1 cellular context compared by ENCODE assay signal in genomic region chr3:18423401-18424212, GRCh38.
A peak's percentile ranks its signal among the peaks of the same experiment; 100 is the strongest.
TF ChIP-seq lines count a peak whose summit lies in the region.

No MANE protein-coding gene starts in this region.

TF ChIP-seq in K562, 482 proteins besides CTCF, POLR2A, EP300 and RAD21 (continues in another document):
- no peak for TF ChIP-seq ZNF212 (CRISPR knock-in tag; IDR thresholded peaks at IDR 0.05)
- no peak for TF ChIP-seq SMAD1 (IDR thresholded peaks at IDR 0.05; ENCODE audit: low read depth, low read length, partially characterized antibody)
- peak; percentile 39; the same call in 1 of the 2 replicates for TF ChIP-seq ZNF512 (tag; IDR thresholded peaks at IDR 0.05)
- no peak for TF ChIP-seq ELK3 (CRISPR knock-in tag; IDR thresholded peaks at IDR 0.05)
- no peak for TF ChIP-seq ZFP1 (CRISPR knock-in tag; IDR thresholded peaks at IDR 0.05)
- no peak for TF ChIP-seq GABPB1 (CRISPR knock-in tag; IDR thresholded peaks at IDR 0.05)
- TF ChIP-seq, protein P1, sequence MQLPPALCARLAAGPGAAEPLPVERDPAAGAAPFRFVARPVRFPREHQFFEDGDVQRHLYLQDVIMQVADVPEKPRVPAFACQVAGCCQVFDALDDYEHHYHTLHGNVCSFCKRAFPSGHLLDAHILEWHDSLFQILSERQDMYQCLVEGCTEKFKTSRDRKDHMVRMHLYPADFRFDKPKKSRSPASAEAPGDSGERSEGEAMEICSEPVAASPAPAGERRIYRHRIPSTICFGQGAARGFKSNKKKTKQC (CRISPR knock-in tag; IDR thresholded peaks at IDR 0.05), result no peak
- TF ChIP-seq RBM34 (IDR thresholded peaks at IDR 0.05; ENCODE audit: borderline replicate concordance, insufficient read depth, low read length), result no peak
- TF ChIP-seq BRCA1 (IDR thresholded peaks at IDR 0.05), result no peak
- TF ChIP-seq BRCA1 (CRISPR knock-in tag; IDR thresholded peaks at IDR 0.05), result no peak
- TF ChIP-seq ZNF584 (CRISPR knock-in tag; IDR thresholded peaks at IDR 0.05; ENCODE audit: low read depth), result no peak
- no peak for TF ChIP-seq YY1 (IDR thresholded peaks at IDR 0.05; ENCODE audit: borderline replicate concordance in 1 of 3, control insufficient read depth in 1 of 3, extremely low read depth in 1 of 3, insufficient read depth in 3 of 3, insufficient read length in 1 of 3, insufficient replicate concordance in 2 of 3, low read depth in 1 of 3, low read length in 2 of 3)
- no peak for TF ChIP-seq ZNF707 (CRISPR knock-in tag; conservative IDR thresholded peaks at IDR 0.05)
- TF ChIP-seq ATF7 (IDR thresholded peaks at IDR 0.05), result no peak
- no peak for TF ChIP-seq TCFL5 (CRISPR knock-in tag; conservative IDR thresholded peaks at IDR 0.05)
- TF ChIP-seq, protein P2, sequence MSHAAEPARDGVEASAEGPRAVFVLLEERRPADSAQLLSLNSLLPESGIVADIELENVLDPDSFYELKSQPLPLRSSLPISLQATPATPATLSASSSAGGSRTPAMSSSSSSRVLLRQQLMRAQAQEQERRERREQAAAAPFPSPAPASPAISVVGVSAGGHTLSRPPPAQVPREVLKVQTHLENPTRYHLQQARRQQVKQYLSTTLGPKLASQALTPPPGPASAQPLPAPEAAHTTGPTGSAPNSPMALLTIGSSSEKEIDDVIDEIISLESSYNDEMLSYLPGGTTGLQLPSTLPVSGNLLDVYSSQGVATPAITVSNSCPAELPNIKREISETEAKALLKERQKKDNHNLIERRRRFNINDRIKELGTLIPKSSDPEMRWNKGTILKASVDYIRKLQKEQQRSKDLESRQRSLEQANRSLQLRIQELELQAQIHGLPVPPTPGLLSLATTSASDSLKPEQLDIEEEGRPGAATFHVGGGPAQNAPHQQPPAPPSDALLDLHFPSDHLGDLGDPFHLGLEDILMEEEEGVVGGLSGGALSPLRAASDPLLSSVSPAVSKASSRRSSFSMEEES (CRISPR knock-in tag; IDR thresholded peaks at IDR 0.05), result no peak
- no peak for TF ChIP-seq NFIC (IDR thresholded peaks at IDR 0.05)
- TF ChIP-seq, protein P3, sequence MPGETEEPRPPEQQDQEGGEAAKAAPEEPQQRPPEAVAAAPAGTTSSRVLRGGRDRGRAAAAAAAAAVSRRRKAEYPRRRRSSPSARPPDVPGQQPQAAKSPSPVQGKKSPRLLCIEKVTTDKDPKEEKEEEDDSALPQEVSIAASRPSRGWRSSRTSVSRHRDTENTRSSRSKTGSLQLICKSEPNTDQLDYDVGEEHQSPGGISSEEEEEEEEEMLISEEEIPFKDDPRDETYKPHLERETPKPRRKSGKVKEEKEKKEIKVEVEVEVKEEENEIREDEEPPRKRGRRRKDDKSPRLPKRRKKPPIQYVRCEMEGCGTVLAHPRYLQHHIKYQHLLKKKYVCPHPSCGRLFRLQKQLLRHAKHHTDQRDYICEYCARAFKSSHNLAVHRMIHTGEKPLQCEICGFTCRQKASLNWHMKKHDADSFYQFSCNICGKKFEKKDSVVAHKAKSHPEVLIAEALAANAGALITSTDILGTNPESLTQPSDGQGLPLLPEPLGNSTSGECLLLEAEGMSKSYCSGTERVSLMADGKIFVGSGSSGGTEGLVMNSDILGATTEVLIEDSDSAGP (CRISPR knock-in tag; IDR thresholded peaks at IDR 0.05), result peak; percentile 88
- no peak for TF ChIP-seq PRPF4 (IDR thresholded peaks at IDR 0.05; ENCODE audit: insufficient read depth, low read depth, low read length, poor library complexity, severe bottlenecking)
- TF ChIP-seq, protein P4, sequence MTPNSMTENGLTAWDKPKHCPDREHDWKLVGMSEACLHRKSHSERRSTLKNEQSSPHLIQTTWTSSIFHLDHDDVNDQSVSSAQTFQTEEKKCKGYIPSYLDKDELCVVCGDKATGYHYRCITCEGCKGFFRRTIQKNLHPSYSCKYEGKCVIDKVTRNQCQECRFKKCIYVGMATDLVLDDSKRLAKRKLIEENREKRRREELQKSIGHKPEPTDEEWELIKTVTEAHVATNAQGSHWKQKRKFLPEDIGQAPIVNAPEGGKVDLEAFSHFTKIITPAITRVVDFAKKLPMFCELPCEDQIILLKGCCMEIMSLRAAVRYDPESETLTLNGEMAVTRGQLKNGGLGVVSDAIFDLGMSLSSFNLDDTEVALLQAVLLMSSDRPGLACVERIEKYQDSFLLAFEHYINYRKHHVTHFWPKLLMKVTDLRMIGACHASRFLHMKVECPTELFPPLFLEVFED (CRISPR knock-in tag; conservative IDR thresholded peaks at IDR 0.05), result no peak
- TF ChIP-seq NEUROD1 (IDR thresholded peaks at IDR 0.05; ENCODE audit: borderline replicate concordance, low read depth, low read length, partially characterized antibody), result peak; percentile 92
- no peak for TF ChIP-seq MITF (IDR thresholded peaks at IDR 0.05)
- TF ChIP-seq HDAC6 (IDR thresholded peaks at IDR 0.05; ENCODE audit: low read depth, low read length), result no peak
- no peak for TF ChIP-seq SLC30A9 (CRISPR knock-in tag; IDR thresholded peaks at IDR 0.05)
- TF ChIP-seq, protein P5, sequence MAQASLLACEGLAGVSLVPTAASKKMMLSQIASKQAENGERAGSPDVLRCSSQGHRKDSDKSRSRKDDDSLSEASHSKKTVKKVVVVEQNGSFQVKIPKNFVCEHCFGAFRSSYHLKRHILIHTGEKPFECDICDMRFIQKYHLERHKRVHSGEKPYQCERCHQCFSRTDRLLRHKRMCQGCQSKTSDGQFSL (CRISPR knock-in tag; IDR thresholded peaks at IDR 0.05), result no peak
- TF ChIP-seq, protein P5 (tag; IDR thresholded peaks at IDR 0.05), result no peak
- no peak for TF ChIP-seq ZNF282 (CRISPR knock-in tag; IDR thresholded peaks at IDR 0.05)
- TF ChIP-seq NR3C1 (CRISPR knock-in tag; IDR thresholded peaks at IDR 0.05), result no peak
- TF ChIP-seq PBX2 (CRISPR knock-in tag; IDR thresholded peaks at IDR 0.05; ENCODE audit: low read depth), result no peak
- TF ChIP-seq PBX2 (tag; conservative IDR thresholded peaks at IDR 0.05; ENCODE audit: low read depth), result 0 out of 2 replicates have a peak, but pooled peaks have one; percentile 23
- TF ChIP-seq RBBP5 (IDR thresholded peaks at IDR 0.05; ENCODE audit: borderline replicate concordance, insufficient read depth, low read length, poor library complexity, severe bottlenecking), result no peak
- no peak for TF ChIP-seq HIVEP1 (CRISPR knock-in tag; IDR thresholded peaks at IDR 0.05)
- no peak for TF ChIP-seq HDAC3 (IDR thresholded peaks at IDR 0.05; ENCODE audit: borderline replicate concordance, partially characterized antibody)
- no peak for TF ChIP-seq POLR2AphosphoS5 (IDR thresholded peaks at IDR 0.05; ENCODE audit: control insufficient read depth, insufficient read depth, low read depth, low read length)
- TF ChIP-seq FOXM1 (IDR thresholded peaks at IDR 0.05; ENCODE audit: low read depth), result 0 out of 2 replicates have a peak, but pooled peaks have one; percentile 30
- TF ChIP-seq FOXM1 (CRISPR knock-in tag; IDR thresholded peaks at IDR 0.05; ENCODE audit: low read depth), result no peak
- no peak for TF ChIP-seq SRF (CRISPR knock-in tag; IDR thresholded peaks at IDR 0.05)
- TF ChIP-seq HBP1 (CRISPR knock-in tag; IDR thresholded peaks at IDR 0.05), result no peak
- no peak for TF ChIP-seq NFRKB (IDR thresholded peaks at IDR 0.05; ENCODE audit: low read depth)
- TF ChIP-seq POLR2G (IDR thresholded peaks at IDR 0.05; ENCODE audit: low read depth, low read length), result no peak
- TF ChIP-seq CREBBP (IDR thresholded peaks at IDR 0.05; ENCODE audit: low read depth, low read length), result no peak
- no peak for TF ChIP-seq ATF4 (CRISPR knock-in tag; IDR thresholded peaks at IDR 0.05)
- no peak for TF ChIP-seq SAP30 (IDR thresholded peaks at IDR 0.05; ENCODE audit: borderline replicate concordance, insufficient read depth, low read depth, low read length, poor library complexity, severe bottlenecking)
- no peak for TF ChIP-seq KDM1A (IDR thresholded peaks at IDR 0.05)
- TF ChIP-seq BRD4 (IDR thresholded peaks at IDR 0.05), result no peak
- TF ChIP-seq ZNF76 (CRISPR knock-in tag; IDR thresholded peaks at IDR 0.05; ENCODE audit: borderline replicate concordance), result no peak
- TF ChIP-seq, protein P6, sequence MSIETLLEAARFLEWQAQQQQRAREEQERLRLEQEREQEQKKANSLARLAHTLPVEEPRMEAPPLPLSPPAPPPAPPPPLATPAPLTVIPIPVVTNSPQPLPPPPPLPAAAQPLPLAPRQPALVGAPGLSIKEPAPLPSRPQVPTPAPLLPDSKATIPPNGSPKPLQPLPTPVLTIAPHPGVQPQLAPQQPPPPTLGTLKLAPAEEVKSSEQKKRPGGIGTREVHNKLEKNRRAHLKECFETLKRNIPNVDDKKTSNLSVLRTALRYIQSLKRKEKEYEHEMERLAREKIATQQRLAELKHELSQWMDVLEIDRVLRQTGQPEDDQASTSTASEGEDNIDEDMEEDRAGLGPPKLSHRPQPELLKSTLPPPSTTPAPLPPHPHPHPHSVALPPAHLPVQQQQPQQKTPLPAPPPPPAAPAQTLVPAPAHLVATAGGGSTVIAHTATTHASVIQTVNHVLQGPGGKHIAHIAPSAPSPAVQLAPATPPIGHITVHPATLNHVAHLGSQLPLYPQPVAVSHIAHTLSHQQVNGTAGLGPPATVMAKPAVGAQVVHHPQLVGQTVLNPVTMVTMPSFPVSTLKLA (conservative IDR thresholded peaks at IDR 0.05), result no peak
- TF ChIP-seq PCBP1 (IDR thresholded peaks at IDR 0.05; ENCODE audit: low read depth, low read length, poor library complexity, severe bottlenecking), result no peak
- TF ChIP-seq KAT2B (IDR thresholded peaks at IDR 0.05; ENCODE audit: low read depth, low read length), result no peak
- no peak for TF ChIP-seq CREM (IDR thresholded peaks at IDR 0.05; ENCODE audit: low read depth)
- TF ChIP-seq ZNF717 (CRISPR knock-in tag; IDR thresholded peaks at IDR 0.05), result no peak
- no peak for TF ChIP-seq ZFX (CRISPR knock-in tag; IDR thresholded peaks at IDR 0.05)
- TF ChIP-seq ZNF134 (CRISPR knock-in tag; conservative IDR thresholded peaks at IDR 0.05), result no peak
